Comparison of ENCODE assay signal across 13 cellular contexts in the genomic region with DNA sequence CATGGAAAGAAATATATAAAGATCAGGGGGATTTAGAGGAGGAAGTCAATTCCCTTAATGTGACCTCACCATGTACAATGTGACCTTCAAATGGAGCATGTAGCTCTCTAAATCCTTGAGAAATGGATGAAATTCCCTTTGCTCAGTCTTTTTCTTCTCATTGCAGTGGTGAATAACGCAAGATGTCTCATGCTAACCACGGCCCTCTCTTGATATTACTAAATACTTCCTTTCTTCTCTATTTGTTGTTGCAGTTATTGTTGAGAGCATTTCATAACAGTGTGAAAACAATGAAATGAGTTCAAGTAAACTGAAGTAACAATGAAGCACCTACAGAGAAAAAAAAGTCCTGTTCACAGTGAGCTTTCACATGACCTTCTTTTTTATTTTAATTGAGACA. TPM values are rescaled to one million over a fixed set of nuclear protein-coding genes. Genes with fewer than 3 reads are reported as not detected.
DNase-seq lines count a peak whose midpoint lies in the region; ATAC-seq and TF ChIP-seq lines count a peak whose summit lies in the region.
"Had no signal": no experiment of that assay in that cellular context is flagged by ENCODE, and none has a peak within 500 bp of the region (broad histone marks: within the 10 kb centered on the region; RNA-seq: fewer than 3 reads in every experiment).

No MANE protein-coding gene starts in this region.

- H3K4me1 ChIP-seq in GM23338 (ENCODE audit: insufficient read depth) (peaks cover 3% of the 10 kb centered on the region; the same call in 1 of the 2 replicates), PC-9 (replicated peaks; ENCODE audit: insufficient read depth) (peaks cover 19% of the 10 kb centered on the region)

- 0 out of 2 replicates have a peak overlapping the region, but pooled peaks have one; percentile 14 for H3K27ac ChIP-seq in GM23338 (ENCODE audit: low read depth)
- no peak overlapping the region for H3K27ac ChIP-seq in PC-9

- peaks cover 7% of the 10 kb centered on the region; the same call in 2 of the 3 replicates for H3K36me3 Mint-ChIP-seq in GM23338 (ENCODE audit: low read depth)

- no peaks in the 10 kb centered on the region for H3K36me3 ChIP-seq in GM23338 (ENCODE audit: insufficient read depth)
- no peaks in the 10 kb centered on the region for H3K36me3 ChIP-seq in PC-9 (ENCODE audit: low read depth)
- H3K36me3 ChIP-seq: stomach had no signal

- no peak overlapping the region for H3K4me3 Mint-ChIP-seq in GM23338

- H3K27me3 Mint-ChIP-seq in GM23338 (ENCODE audit: insufficient read depth, low read depth, poor library complexity): peaks cover 3% of the 10 kb centered on the region

- H2AFZ ChIP-seq in GM23338 (no peak overlapping the region), PC-9 (no peak overlapping the region)

- ATAC-seq in GM23338: no peak

- no peaks in the 10 kb centered on the region; the same call in 1 of the 2 replicates for H3K9me3 ChIP-seq in PC-9 (ENCODE audit: insufficient read depth, low read depth)
- H3K9me3 ChIP-seq: stomach had no signal

- no peaks in the 10 kb centered on the region for H3K79me2 ChIP-seq in GM23338 (replicated peaks; ENCODE audit: insufficient read depth)
- H3K79me2 ChIP-seq in PC-9 (ENCODE audit: low read depth): no peaks in the 10 kb centered on the region

- BruUV-seq in PC-9 (replicated peaks; lab: Mats Ljungman, UMichigan): no TSS peak

- CTCF ChIA-PET in PC-9 (lab: Charles Lee): no interaction called here

- H3F3A ChIP-seq in GM23338 (replicated peaks; ENCODE audit: low read depth): no peaks in the 10 kb centered on the region
- H3F3A ChIP-seq in PC-9 (ENCODE audit: insufficient read depth, low read depth): 0 out of 2 replicates have a peak, but pooled peaks cover 3% of the 10 kb centered on the region

- H3K9me2 ChIP-seq in GM23338 (ENCODE audit: insufficient read depth) (no peaks in the 10 kb centered on the region), PC-9 (ENCODE audit: insufficient read depth) (no peaks in the 10 kb centered on the region)

- H4K20me1 ChIP-seq in GM23338 (replicated peaks; ENCODE audit: insufficient read depth): no peaks in the 10 kb centered on the region
- no peaks in the 10 kb centered on the region for H4K20me1 ChIP-seq in PC-9 (ENCODE audit: insufficient read depth)

- no peak overlapping the region for H3K4me2 ChIP-seq in GM23338
- H3K4me2 ChIP-seq in PC-9: no peak overlapping the region

- H3K27me3 ChIP-seq in GM23338 (ENCODE audit: insufficient read depth) (no peaks in the 10 kb centered on the region), PC-9 (ENCODE audit: insufficient read depth, low read depth) (no peaks in the 10 kb centered on the region)
- H3K27me3 ChIP-seq: stomach had no signal

- TF ChIP-seq POLR2A in NB4 (IDR thresholded peaks at IDR 0.05; ENCODE audit: extremely low read depth, insufficient read length): no peak

- H3K4me3 ChIP-seq in GM23338: no peak overlapping the region
- H3K4me3 ChIP-seq in NB4 (ENCODE audit: low read depth, low read length): no peak overlapping the region
- no peak overlapping the region for H3K4me3 ChIP-seq in PC-9
- H3K4me3 ChIP-seq: stomach had no signal

- DNase-seq in GM13976 (ENCODE audit: low spot score) (peak; percentile 50), GM23338 (ENCODE audit: low spot score) (no peak), NB4 (ENCODE audit: low read depth) (peak; percentile 69), iris pigment epithelial cell (ENCODE audit: low read depth) (peak; percentile 61), GM19240 (ENCODE audit: insufficient read length, low spot score) (no peak), PC-9 (no peak), medulla oblongata (ENCODE audit: extremely low spot score) (no peak), retina (no peak)
- DNase-seq: DMS79, midbrain, NCI-H510A treated with DMSO at 0.1 percent for 48 hours, small intestine, stomach had no signal

- peaks cover 22% of the 10 kb centered on the region for H3K4me1 Mint-ChIP-seq in GM23338

- TF ChIP-seq CTCF in GM13976 (IDR thresholded peaks at IDR 0.05; ENCODE audit: borderline replicate concordance, control extremely low read depth, extremely low read depth, insufficient read depth, missing control alignments) (no peak), GM23338 (conservative IDR thresholded peaks at IDR 0.05; ENCODE audit: low read depth in 2 of 2) (no peak), NB4 (IDR thresholded peaks at IDR 0.05; ENCODE audit: low read depth, low read length) (no peak), PC-9 (conservative IDR thresholded peaks at IDR 0.05) (no peak)

- POLR2A ChIA-PET in PC-9 (lab: Charles Lee; ENCODE audit: unreplicated experiment): interaction anchor here (0.6 kb wide), 2 partner anchors 32 to 906 kb away, joined by 11 to 26 read pairs; no protein-coding TSS in a partner anchor

- in situ Hi-C loops in GM13976 (cut with MboI; ENCODE audit: low sequenced_read_pairs, unreplicated experiment): no loop called here

- intact Hi-C loops in PC-9 (cut with micrococcal nuclease; ENCODE audit: unreplicated experiment): no loop called here

- no peaks in the 10 kb centered on the region for H3K9me3 Mint-ChIP-seq in GM23338

- no peak overlapping the region for H3K27ac Mint-ChIP-seq in GM23338

TF ChIP-seq in GM23338, 12 proteins besides CTCF, POLR2A, EP300 and RAD21:
- no peak for TF ChIP-seq POLR2AphosphoS5 (IDR thresholded peaks at IDR 0.05; ENCODE audit: low read depth)

RNA-seq across cellular contexts. Expression of a gene that starts 55.6 kb away (rescaled TPM):
- total RNA-seq in GM23338 (2014; rRNA removed; shearing (Covaris generic)): 79.3 and 81.2 TPM in 2 replicates
- 51.5 and 62.1 TPM in 2 replicates for polyA plus RNA-seq in GM23338 (2016; fragmentation: Nextera tagmentation; extraction: Ambion mirVana)
- total RNA-seq in PC-9 (2021): 14.8 and 18.8 TPM in 2 replicates

Comparison
In these comparisons a context has a peak if more than half of its experiments do, and no peak if none do; other contexts are left out.
1. DNase-seq: peak in GM13976 (single experiment), NB4 (single experiment) and iris pigment epithelial cell (single experiment); none in GM23338 (single experiment), GM19240 (single experiment), PC-9 (0 of 2), medulla oblongata (single experiment) and retina (single experiment).